In the genomic region with DNA sequence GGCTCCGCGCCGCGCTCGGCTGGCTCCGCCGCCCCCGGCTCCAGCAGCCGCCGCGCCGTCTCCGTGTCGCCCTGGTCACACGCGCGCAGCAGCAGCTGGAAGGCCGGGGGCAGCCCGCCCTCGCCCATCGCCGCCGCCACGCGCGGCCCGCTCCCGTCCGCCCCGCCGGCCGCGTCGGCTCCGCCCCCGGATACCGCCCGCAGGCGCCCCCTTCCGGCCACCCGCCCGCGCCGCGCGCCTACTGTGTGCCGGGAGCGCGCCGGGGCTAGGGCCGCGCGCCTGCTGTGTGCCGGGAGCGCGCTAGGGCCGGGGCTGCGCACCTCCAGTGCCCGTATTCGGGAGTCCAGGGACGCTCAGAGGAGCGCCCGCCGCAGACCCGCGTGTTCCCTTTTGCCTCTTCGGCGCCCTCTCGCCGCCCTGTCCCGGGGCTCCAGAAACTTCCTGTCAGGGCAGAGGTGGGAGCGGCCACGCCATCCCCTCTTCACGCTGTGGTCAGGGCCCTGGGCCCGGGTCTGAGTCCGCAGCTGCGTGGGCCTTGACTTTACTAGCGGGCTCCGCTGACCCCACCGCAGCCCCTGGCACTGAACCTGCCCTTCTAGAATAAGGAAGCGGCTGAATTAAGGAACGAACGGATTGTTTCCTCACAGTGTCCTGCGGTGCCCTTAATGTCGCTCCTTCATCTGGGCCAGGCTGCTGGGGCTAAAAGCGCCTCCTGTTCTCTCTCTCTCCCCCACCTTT, we compare ENCODE assay signal across 8 cellular contexts. TPM values are rescaled to one million over a fixed set of nuclear protein-coding genes. Genes with fewer than 3 reads are reported as not detected.
A peak's percentile ranks its signal among the peaks of the same experiment; 100 is the strongest.
DNase-seq lines count a peak whose midpoint lies in the region; ATAC-seq and TF ChIP-seq lines count a peak whose summit lies in the region.

A gene (minus strand): TSS at position 192 of the 738 bp plus-strand sequence. CDS start 64 bp downstream, at position 128.

- peaks cover 5 to 6% of the 10 kb centered on the region in 2 donors for H3K9me3 Mint-ChIP-seq in activated T-cell treated with anti-CD3 and anti-CD28 coated beads, Interleukin-2, amount 50 U/mL, for 72 hours
- H3K9me3 Mint-ChIP-seq in naive B cell: peaks cover 0 to 10% (median 5%) of the 10 kb centered on the region in 7 donors
- H3K9me3 Mint-ChIP-seq in stimulated activated effector memory CD8-positive, alpha-beta T cell treated with anti-CD3 and anti-CD28 coated beads, Interleukin-12 subunit alpha, Interleukin-12 subunit beta, amount 100 ng/mL, for 72 hours: no peaks in the 10 kb centered on the region

- H3K4me3 Mint-ChIP-seq in activated T-cell treated with anti-CD3 and anti-CD28 coated beads, Interleukin-2, amount 50 U/mL, for 72 hours: peak within 1 kb of the TSS; percentile 91 to 93
- H3K4me3 Mint-ChIP-seq in naive B cell: peak within 1 kb of the TSS; percentile 89 to 96 (median 94)
- H3K4me3 Mint-ChIP-seq in stimulated activated effector memory CD8-positive, alpha-beta T cell treated with anti-CD3 and anti-CD28 coated beads, Interleukin-12 subunit alpha, Interleukin-12 subunit beta, amount 100 ng/mL, for 72 hours: peak within 1 kb of the TSS; percentile 84

- peak within 1 kb of the TSS; percentile 53 for H3K27ac ChIP-seq in C4-2B
- H3K27ac ChIP-seq in OCI-LY7 (ENCODE audit: low read depth, low read length, poor library complexity, severe bottlenecking): no peak within 1 kb of the TSS

- H4K20me1 ChIP-seq in OCI-LY7 (ENCODE audit: insufficient read depth, low read length): peaks cover 4% of the 10 kb centered on the region; the same call in 1 of the 2 replicates

- intact Hi-C loops in OCI-LY7 (cut with micrococcal nuclease; ENCODE audit: unreplicated experiment): no loop called here

- BruUV-seq in OCI-LY7 (replicated peaks; lab: Mats Ljungman, UMichigan): no TSS peak

- peak; percentile 62 for DNase-seq in GM19240 (ENCODE audit: insufficient read length, low spot score)
- peak; percentile 82 for DNase-seq in OCI-LY7 (ENCODE audit: low spot score)
- peak; percentile 87 to 94 for DNase-seq in activated T-cell treated with anti-CD3 and anti-CD28 coated beads, Interleukin-2, amount 50 U/mL, for 72 hours
- DNase-seq in fibroblast of gingiva (ENCODE audit: low read depth): peak; percentile 69
- DNase-seq in naive B cell: peak; percentile 82
- DNase-seq in stimulated activated effector memory CD8-positive, alpha-beta T cell treated with anti-CD3 and anti-CD28 coated beads, Interleukin-12 subunit alpha, Interleukin-12 subunit beta, amount 100 ng/mL, for 72 hours (ENCODE audit: low spot score in 2 of 2): peak; percentile 90 to 95

- POLR2A ChIA-PET in OCI-LY7 (lab: Charles Lee): interaction anchor here (0.7 to 1.4 kb wide), 2 partner anchors 12 to 13 kb away, joined by 3 to 5 read pairs; no protein-coding TSS in a partner anchor

- no peaks in the 10 kb centered on the region for H3K79me2 ChIP-seq in OCI-LY7 (ENCODE audit: insufficient read depth, low read depth, low read length)

- H3K9me3 ChIP-seq in OCI-LY7 (ENCODE audit: low read length): 0 out of 2 replicates have a peak, but pooled peaks cover 7% of the 10 kb centered on the region

- H3K36me3 ChIP-seq in OCI-LY7 (ENCODE audit: insufficient read depth, low read length): no peaks in the 10 kb centered on the region

- H2AFZ ChIP-seq in OCI-LY7 (ENCODE audit: low read length): peak within 1 kb of the TSS; percentile 86

- peaks cover 7 to 8% of the 10 kb centered on the region in 2 donors for H3K36me3 Mint-ChIP-seq in activated T-cell treated with anti-CD3 and anti-CD28 coated beads, Interleukin-2, amount 50 U/mL, for 72 hours (ENCODE audit: insufficient read depth in 2 of 2)
- H3K36me3 Mint-ChIP-seq in naive B cell: no peaks in the 10 kb centered on the region
- H3K36me3 Mint-ChIP-seq in stimulated activated effector memory CD8-positive, alpha-beta T cell treated with anti-CD3 and anti-CD28 coated beads, Interleukin-12 subunit alpha, Interleukin-12 subunit beta, amount 100 ng/mL, for 72 hours: no peaks in the 10 kb centered on the region

- peak within 1 kb of the TSS; percentile 71 for H3K4me2 ChIP-seq in OCI-LY7 (ENCODE audit: low read length)

- peaks cover 9% of the 10 kb centered on the region for H3K4me1 ChIP-seq in OCI-LY7 (ENCODE audit: insufficient read depth, low read length, poor library complexity, severe bottlenecking)

- H3K27ac Mint-ChIP-seq in activated T-cell treated with anti-CD3 and anti-CD28 coated beads, Interleukin-2, amount 50 U/mL, for 72 hours: peak within 1 kb of the TSS; percentile 81
- H3K27ac Mint-ChIP-seq in naive B cell: peak within 1 kb of the TSS; percentile 45 to 94 (median 79)
- H3K27ac Mint-ChIP-seq in stimulated activated effector memory CD8-positive, alpha-beta T cell treated with anti-CD3 and anti-CD28 coated beads, Interleukin-12 subunit alpha, Interleukin-12 subunit beta, amount 100 ng/mL, for 72 hours: peak within 1 kb of the TSS; percentile 88

- no peaks in the 10 kb centered on the region for H3K27me3 Mint-ChIP-seq in activated T-cell treated with anti-CD3 and anti-CD28 coated beads, Interleukin-2, amount 50 U/mL, for 72 hours (ENCODE audit: low read depth)
- peaks cover 2 to 8% (median 3%) of the 10 kb centered on the region in 3 donors for H3K27me3 Mint-ChIP-seq in naive B cell

- ATAC-seq in HG03442 (IDR thresholded peaks at IDR 0.05; ENCODE audit: unreplicated experiment) (peak; percentile 84), naive B cell (ENCODE audit: low read depth in 2 of 2) (peak; percentile 90 to 91)
- peak; percentile 91 to 93 for ATAC-seq in activated T-cell treated with anti-CD3 and anti-CD28 coated beads, Interleukin-2, amount 50 U/mL, for 72 hours (replicated peaks in 1 of 2)
- ATAC-seq in stimulated activated effector memory CD8-positive, alpha-beta T cell treated with anti-CD3 and anti-CD28 coated beads, Interleukin-12 subunit alpha, Interleukin-12 subunit beta, amount 100 ng/mL, for 72 hours: peak; percentile 93

- H3K4me1 Mint-ChIP-seq in activated T-cell treated with anti-CD3 and anti-CD28 coated beads, Interleukin-2, amount 50 U/mL, for 72 hours (ENCODE audit: low read depth): peaks cover 36% of the 10 kb centered on the region
- H3K4me1 Mint-ChIP-seq in naive B cell: peaks cover 26 to 38% (median 30%) of the 10 kb centered on the region in 3 donors
- H3K4me1 Mint-ChIP-seq in stimulated activated effector memory CD8-positive, alpha-beta T cell treated with anti-CD3 and anti-CD28 coated beads, Interleukin-12 subunit alpha, Interleukin-12 subunit beta, amount 100 ng/mL, for 72 hours: peaks cover 37% of the 10 kb centered on the region

- H3K4me3 ChIP-seq in OCI-LY7 (ENCODE audit: low read depth, low read length, poor library complexity, severe bottlenecking): peak within 1 kb of the TSS; percentile 72

- H3K9me2 ChIP-seq in OCI-LY7 (ENCODE audit: insufficient read depth, low read length): no peaks in the 10 kb centered on the region

- TF ChIP-seq CTCF in C4-2B (conservative IDR thresholded peaks at IDR 0.05) (peak; percentile 95), OCI-LY7 (conservative IDR thresholded peaks at IDR 0.05; ENCODE audit: low read length) (peak; percentile 44)

- CTCF ChIA-PET in OCI-LY7 (lab: Charles Lee; ENCODE audit: unreplicated experiment): no interaction called here

RNA-seq across cellular contexts. Expression of the gene that starts here (rescaled TPM):
- total RNA-seq in OCI-LY7 (2014; rRNA removed; shearing (Covaris generic)): 15.9 and 22.2 TPM in 2 replicates
- total RNA-seq in OCI-LY7 (2022): 28.5 and 30.1 TPM in 2 replicates
- total RNA-seq in activated T-cell treated with anti-CD3 and anti-CD28 coated beads, Interleukin-2, amount 50 U/mL, for 72 hours: 10 to 100 TPM; 14.9 to 25.0 TPM
- polyA plus RNA-seq in naive B cell (ENCODE audit: low read depth in 6 of 6): 1 to 10 TPM; 2.0 to 8.5 (median 4.0) TPM
